ENCODE assay signal across 8 cellular contexts in genomic region chr5:139710370-139711066, GRCh38.
DNase-seq lines count a peak whose midpoint lies in the region; ATAC-seq and TF ChIP-seq lines count a peak whose summit lies in the region.

No MANE protein-coding gene starts in this region.

- peak; percentile 83 for DNase-seq in G401 (ENCODE audit: low spot score)
- DNase-seq in KBM-7: peak; percentile 87
- DNase-seq in activated B cell treated with CpG ODN at 0.5 μM for 24 hours: peak; percentile 70
- DNase-seq in chondrocyte (ENCODE audit: low spot score): no peak
- peak; percentile 98 for DNase-seq in left kidney (ENCODE audit: low read depth, low spot score)
- peak in 2 of 3 donors; percentile 12 to 23 for DNase-seq in stimulated activated CD4-positive, alpha-beta T cell treated with anti-CD3 and anti-CD28 coated beads, TNF-alpha, amount 100 ng/mL, for 1 hour (ENCODE audit: low read depth in 3 of 3, low spot score in 1 of 3)
- DNase-seq in NCI-H1048 (lab: John Stamatoyannopoulos, UW): no peak

- H3K4me3 Mint-ChIP-seq in activated B cell treated with CpG ODN at 0.5 μM for 24 hours: peak overlapping the region; percentile 70
- H3K4me3 Mint-ChIP-seq in chondrocyte (ENCODE audit: unreplicated experiment): peak overlapping the region; percentile 62

- H3K27me3 Mint-ChIP-seq in activated B cell treated with CpG ODN at 0.5 μM for 24 hours (no peaks in the 10 kb centered on the region), chondrocyte (ENCODE audit: low read depth) (no peaks in the 10 kb centered on the region)

- in situ Hi-C loops in G401 (cut with HindIII; ENCODE audit: low sequenced_read_pairs) (loop anchor here (5.0 kb wide), 1 partner anchor 78 kb away; no protein-coding TSS in a partner anchor), KBM-7 (cut with MboI; ENCODE audit: low pct_unique_long_range_greater_than_20kb, low sequenced_read_pairs) (no loop called here)

- POLR2A ChIA-PET in activated B cell treated with CpG ODN at 0.5 μM for 24 hours (lab: Charles Lee): interaction anchor here (0.6 to 4.9 kb wide), 23 partner anchors 11 to 417 kb away, joined by 3 to 71 read pairs (median 6); partner anchors contain the start of genes CXXC5 and MATR3

- intact Hi-C loops in activated B cell treated with CpG ODN at 0.5 μM for 24 hours (cut with micrococcal nuclease): loop anchor here (1.0 to 2.0 kb wide), 8 partner anchors 14 to 74 kb away; partner anchors contain the start of gene CXXC5

- TF ChIP-seq CTCF in activated B cell treated with CpG ODN at 0.5 μM for 24 hours (IDR thresholded peaks at IDR 0.05) (no peak), chondrocyte (IDR thresholded peaks at IDR 0.05) (no peak)

- ATAC-seq in activated B cell treated with CpG ODN at 0.5 μM for 24 hours (ENCODE audit: low read depth) (peak; percentile 59), GM21526 (IDR thresholded peaks at IDR 0.05; ENCODE audit: low FRiP score, unreplicated experiment) (no peak)

- peaks cover 37% of the 10 kb centered on the region for H3K4me1 Mint-ChIP-seq in activated B cell treated with CpG ODN at 0.5 μM for 24 hours
- peaks cover 43% of the 10 kb centered on the region for H3K4me1 Mint-ChIP-seq in chondrocyte (ENCODE audit: low read depth)

- H3K36me3 Mint-ChIP-seq in activated B cell treated with CpG ODN at 0.5 μM for 24 hours (ENCODE audit: low read depth) (no peaks in the 10 kb centered on the region), chondrocyte (ENCODE audit: low read depth) (no peaks in the 10 kb centered on the region)

- H3K27ac Mint-ChIP-seq in activated B cell treated with CpG ODN at 0.5 μM for 24 hours (peak overlapping the region; percentile 69), chondrocyte (ENCODE audit: unreplicated experiment) (peak overlapping the region; percentile 89)

- no peaks in the 10 kb centered on the region for H3K9me3 Mint-ChIP-seq in activated B cell treated with CpG ODN at 0.5 μM for 24 hours
- no peaks in the 10 kb centered on the region for H3K9me3 Mint-ChIP-seq in chondrocyte (ENCODE audit: low read depth)

- CTCF ChIA-PET in activated B cell treated with CpG ODN at 0.5 μM for 24 hours (lab: Charles Lee): interaction anchor here (0.9 to 3.2 kb wide), 8 partner anchors 20 to 75 kb away, joined by 3 to 33 read pairs (median 5); no protein-coding TSS in a partner anchor

Comparison
In these comparisons a context has a peak if more than half of its experiments do, and no peak if none do; other contexts are left out.
1. DNase-seq: peak in G401 (single experiment), KBM-7 (single experiment), activated B cell treated with CpG ODN at 0.5 μM for 24 hours (single experiment), left kidney (single experiment) and stimulated activated CD4-positive, alpha-beta T cell treated with anti-CD3 and anti-CD28 coated beads, TNF-alpha, amount 100 ng/mL, for 1 hour (2 of 3); none in chondrocyte (single experiment) and NCI-H1048 (single experiment).